ENCODE assay signal across 17 cellular contexts in the genomic region with DNA sequence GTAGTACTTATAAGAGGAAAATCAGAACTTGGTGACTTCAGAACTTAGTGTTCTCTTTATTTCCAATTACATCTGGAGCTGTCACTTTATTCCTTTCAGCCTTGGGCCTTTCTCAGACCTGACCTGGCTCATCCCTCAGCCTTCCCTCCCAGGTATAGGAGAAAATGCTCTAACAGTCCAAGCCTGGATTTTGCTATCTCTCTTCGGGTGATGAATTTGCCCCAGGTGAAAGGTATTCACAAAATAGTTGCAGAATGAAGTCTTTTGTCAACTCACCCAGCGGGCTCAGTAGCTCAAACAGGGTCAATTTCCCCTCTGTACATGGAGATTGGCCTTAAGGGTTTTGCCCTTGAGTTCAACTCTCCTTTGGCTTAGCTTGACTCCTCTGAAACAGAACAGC.
"Had no signal": no experiment of that assay in that cellular context is flagged by ENCODE, and none has a peak within 500 bp of the region (broad histone marks: within the 10 kb centered on the region; RNA-seq: fewer than 3 reads in every experiment).

No MANE protein-coding gene starts in this region.

- H3K27me3 ChIP-seq: body of pancreas, cardiac muscle cell had no signal

- H3K4me1 ChIP-seq: body of pancreas had no signal

- H3K9me3 ChIP-seq: body of pancreas had no signal

- FAIRE-seq: kidney had no signal

- DNase-seq: activated CD4-positive, alpha-beta T cell treated with anti-CD3 and anti-CD28 coated beads, Interleukin-2, amount 10 ng/mL, durations not matched to agents 7 days and 5 days; activated CD8-positive, alpha-beta memory T cell treated with anti-CD3 and anti-CD28 coated beads, Interleukin-2, amount 10 ng/mL, durations not matched to agents 7 days and 5 days; activated CD8-positive, alpha-beta T cell treated with anti-CD3 and anti-CD28 coated beads for 36 hours; activated effector memory CD4-positive, alpha-beta T cell treated with anti-CD3 and anti-CD28 coated beads, Interleukin-2, amount 50 U/mL, for 16 hours; activated naive CD4-positive, alpha-beta T cell treated with anti-CD3 and anti-CD28 coated beads, Interleukin-2, amount 10 ng/mL, durations not matched to agents 7 days and 5 days; activated T-cell treated with anti-CD3 and anti-CD28 coated beads for 4 hours; amygdala; body of pancreas; kidney; occipital lobe; stimulated activated CD4-positive, alpha-beta T cell treated with anti-CD3 and anti-CD28 coated beads, Interleukin-12 subunit alpha, Interleukin-12 subunit beta, amount 100 ng/mL, for 4 hours; stimulated activated CD4-positive, alpha-beta T cell treated with anti-CD3 and anti-CD28 coated beads, Interleukin-4, amount 100 ng/mL, for 4 hours; stimulated activated naive CD8-positive, alpha-beta T cell treated with anti-CD3 and anti-CD28 coated beads, Interleukin-15, amount 100 ng/mL, for 72 hours; T-cell had no signal

- H3K27ac ChIP-seq: body of pancreas, cardiac muscle cell, epithelial cell of prostate, VCaP had no signal

- H3K4me3 ChIP-seq: body of pancreas, cardiac muscle cell had no signal
